24 cellular contexts compared by ENCODE assay signal in the genomic region with DNA sequence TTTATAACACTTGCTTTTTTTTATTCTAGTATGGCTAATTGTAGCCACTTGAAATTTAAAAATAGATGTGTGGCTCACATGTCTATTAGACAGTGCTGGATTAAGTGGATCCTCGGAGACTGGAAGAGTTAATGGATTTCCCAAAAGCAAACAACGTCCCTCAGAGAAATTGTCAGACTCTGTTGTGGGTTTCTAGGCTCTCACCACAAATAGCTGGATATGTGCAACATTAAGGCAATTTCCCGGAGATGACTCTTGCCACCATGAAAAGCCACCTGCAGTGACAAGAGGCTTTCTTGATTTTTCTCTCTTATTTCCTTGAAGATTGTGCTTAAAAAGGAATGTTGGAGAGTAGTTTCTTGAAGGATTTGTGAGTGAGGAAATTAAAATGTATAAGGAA. TPM values are rescaled to one million over a fixed set of nuclear protein-coding genes. Genes with fewer than 3 reads are reported as not detected.
DNase-seq lines count a peak whose midpoint lies in the region; ATAC-seq and TF ChIP-seq lines count a peak whose summit lies in the region.
"Had no signal": no experiment of that assay in that cellular context is flagged by ENCODE, and none has a peak within 500 bp of the region (broad histone marks: within the 10 kb centered on the region; RNA-seq: fewer than 3 reads in every experiment).

No MANE protein-coding gene starts in this region.

- no peak overlapping the region for H3K14ac ChIP-seq in trophoblast cell (ENCODE audit: low read length)

- H2BK12ac ChIP-seq in trophoblast cell (ENCODE audit: low read length) = no peak overlapping the region

- H3K27ac ChIP-seq in trophoblast cell (ENCODE audit: low read depth, low read length) = no peak overlapping the region
- H3K27ac ChIP-seq: body of pancreas, heart right ventricle, HL-60, skin epidermis had no signal

- H2BK120ac ChIP-seq in trophoblast cell (ENCODE audit: insufficient read depth, low read length, poor library complexity) = no peak overlapping the region

- no peaks in the 10 kb centered on the region for H3K9me3 ChIP-seq in trophoblast cell (ENCODE audit: insufficient read depth, low read depth, low read length)
- H3K9me3 ChIP-seq: body of pancreas, heart right ventricle had no signal

- H2BK5ac ChIP-seq in trophoblast cell (ENCODE audit: low read depth, low read length, poor library complexity) = no peak overlapping the region

- peaks cover 51% of the 10 kb centered on the region for H3K4me1 Mint-ChIP-seq in glutamatergic neuron (ENCODE audit: low read depth, unreplicated experiment)

- H3K4me2 ChIP-seq in trophoblast cell (ENCODE audit: low read length) = no peak overlapping the region

- no CpG with 5 or more reads among the region's 3 CpGs for WGBS in trophoblast cell (ENCODE audit: extremely low coverage, insufficient coverage, insufficient read length)

- peaks cover 9% of the 10 kb centered on the region for H3K9me3 Mint-ChIP-seq in glutamatergic neuron (ENCODE audit: unreplicated experiment)
- H3K9me3 Mint-ChIP-seq: CD4-positive, alpha-beta T cell had no signal

- H3K27me3 Mint-ChIP-seq in glutamatergic neuron (ENCODE audit: unreplicated experiment) = peaks cover 2% of the 10 kb centered on the region
- H3K27me3 Mint-ChIP-seq: CD4-positive, alpha-beta T cell had no signal

- no peak overlapping the region for H2AK5ac ChIP-seq in trophoblast cell (ENCODE audit: low read length)

- no peaks in the 10 kb centered on the region for H3K27me3 ChIP-seq in trophoblast cell (ENCODE audit: insufficient read depth, low read length)
- H3K27me3 ChIP-seq: body of pancreas, heart right ventricle had no signal

- H3K27ac Mint-ChIP-seq in glutamatergic neuron (ENCODE audit: unreplicated experiment) = peak overlapping the region; percentile 97
- H3K27ac Mint-ChIP-seq: CD4-positive, alpha-beta T cell had no signal

- H3K9ac ChIP-seq in trophoblast cell (ENCODE audit: low read length) = no peak overlapping the region

- no peak overlapping the region for H3K4me3 ChIP-seq in trophoblast cell (ENCODE audit: low read depth, low read length)
- H3K4me3 ChIP-seq: body of pancreas, heart right ventricle, skin epidermis had no signal

- H3K4me1 ChIP-seq in trophoblast cell (ENCODE audit: control insufficient read depth in 1 of 2, insufficient read depth in 2 of 2, low read length in 2 of 2) = peaks cover 3 to 6% of the 10 kb centered on the region in 2 experiments
- H3K4me1 ChIP-seq: body of pancreas had no signal

- no peak overlapping the region for H3K23ac ChIP-seq in trophoblast cell (ENCODE audit: low read length)

- H4K8ac ChIP-seq in trophoblast cell (ENCODE audit: low read depth, low read length) = no peak overlapping the region

- H3K36me3 Mint-ChIP-seq in glutamatergic neuron (ENCODE audit: unreplicated experiment) = peaks cover 7% of the 10 kb centered on the region

- ATAC-seq in GM21447 (IDR thresholded peaks at IDR 0.05; ENCODE audit: unreplicated experiment) = no peak
- ATAC-seq: body of pancreas had no signal

- H2AFZ ChIP-seq in trophoblast cell (ENCODE audit: insufficient read depth, low read length, poor library complexity) = no peak overlapping the region

- no peaks in the 10 kb centered on the region for H3K36me3 ChIP-seq in trophoblast cell (ENCODE audit: control insufficient read depth in 1 of 2, insufficient read depth in 2 of 2, low read length in 2 of 2)
- H3K36me3 ChIP-seq: heart right ventricle had no signal

- H3K79me1 ChIP-seq in trophoblast cell (ENCODE audit: low read length) = peaks cover 6% of the 10 kb centered on the region

- H3K18ac ChIP-seq in trophoblast cell (ENCODE audit: low read length) = no peak overlapping the region

- no peak overlapping the region for H4K12ac ChIP-seq in trophoblast cell (ENCODE audit: low read depth, low read length)

- peak overlapping the region; percentile 68 for H3K4me3 Mint-ChIP-seq in glutamatergic neuron (ENCODE audit: unreplicated experiment)
- H3K4me3 Mint-ChIP-seq: CD4-positive, alpha-beta T cell had no signal

- no peak for TF ChIP-seq CTCF in glutamatergic neuron (IDR thresholded peaks at IDR 0.05; ENCODE audit: partially characterized antibody, unreplicated experiment)

- peak; percentile 3 for DNase-seq in COR-L47 (lab: John Stamatoyannopoulos, UW)
- DNase-seq in NCI-H1436 treated with DMSO at 0.1 percent for 48 hours (lab: John Stamatoyannopoulos, UW) = peak; percentile 79
- peak; percentile 36 for DNase-seq in NCI-H774 (lab: John Stamatoyannopoulos, UW)
- DNase-seq in glutamatergic neuron = no peak
- DNase-seq in activated CD4-positive, alpha-beta T cell treated with anti-CD3 and anti-CD28 coated beads for 48 hours = no peak
- DNase-seq in UCSD-AML1 (lab: John Stamatoyannopoulos, UW; ENCODE audit: unreplicated experiment) = no peak
- no peak for DNase-seq in trophoblast cell
- DNase-seq: 8988T; activated CD4-positive, alpha-beta T cell treated with anti-CD3 and anti-CD28 coated beads for 1 hour; activated gamma-delta T cell; body of pancreas; CD4-positive, alpha-beta T cell; DND-41; effector CD4-positive, alpha-beta T cell; erythroblast; heart right ventricle; Kasumi-1; NCI-H226; occipital lobe; OCI-M1; stimulated activated CD4-positive, alpha-beta T cell treated with anti-CD3 and anti-CD28 coated beads, Interleukin-2, amount 100 ng/mL, for 24 hours had no signal

- H3K4ac ChIP-seq in trophoblast cell (ENCODE audit: low read depth, low read length) = no peak overlapping the region

- H4K91ac ChIP-seq in trophoblast cell (ENCODE audit: low read depth, low read length) = no peak overlapping the region

- H3K79me2 ChIP-seq in trophoblast cell (ENCODE audit: control insufficient read depth, insufficient read depth, low read length, poor library complexity) = no peaks in the 10 kb centered on the region

RNA-seq across cellular contexts. Expression of a gene that starts 43.2 kb away (rescaled TPM):
- 145 TPM for total RNA-seq in glutamatergic neuron (ENCODE audit: unreplicated experiment)
- polyA plus RNA-seq in trophoblast cell (2013) = 122 and 124 TPM in 2 replicates

RNA-seq across cellular contexts. Expression of a gene that starts 43.3 kb away (rescaled TPM):
- 5.9 TPM for total RNA-seq in glutamatergic neuron (ENCODE audit: unreplicated experiment)
- polyA plus RNA-seq in trophoblast cell (2013) = 15.4 and 16.3 TPM in 2 replicates

Comparison
In these comparisons a context has a peak if more than half of its experiments do, and no peak if none do; other contexts are left out.
1. DNase-seq: peak in COR-L47 (single experiment), NCI-H1436 treated with DMSO at 0.1 percent for 48 hours (single experiment) and NCI-H774 (single experiment); none in glutamatergic neuron (single experiment), activated CD4-positive, alpha-beta T cell treated with anti-CD3 and anti-CD28 coated beads for 48 hours (single experiment), UCSD-AML1 (single experiment) and trophoblast cell (0 of 2).